Comparison of ENCODE assay signal across 9 cellular contexts in the genomic region with DNA sequence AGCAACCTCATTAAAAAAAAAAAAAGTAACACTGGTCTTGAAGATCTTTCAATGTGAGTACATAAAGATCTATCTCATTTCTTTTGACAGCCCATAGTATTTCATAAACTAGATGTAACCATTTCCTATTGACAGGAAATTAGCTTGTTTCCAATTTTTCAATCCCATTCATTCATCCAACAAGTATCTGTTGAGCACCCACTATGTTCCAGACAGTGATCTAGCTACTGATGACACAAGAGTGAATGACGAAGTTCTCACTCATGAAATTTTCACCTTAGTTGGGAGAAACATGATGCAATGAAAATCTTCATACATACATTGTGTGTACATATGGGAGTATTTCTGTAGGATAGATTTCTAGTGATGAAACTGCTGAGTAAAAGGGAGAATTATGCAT. TPM values are rescaled to one million over a fixed set of nuclear protein-coding genes. Genes with fewer than 3 reads are reported as not detected.
DNase-seq lines count a peak whose midpoint lies in the region; ATAC-seq, FAIRE-seq and TF ChIP-seq lines count a peak whose summit lies in the region.
"Had no signal": no experiment of that assay in that cellular context is flagged by ENCODE, and none has a peak within 500 bp of the region (broad histone marks: within the 10 kb centered on the region; RNA-seq: fewer than 3 reads in every experiment).

No MANE protein-coding gene starts in this region.

- no peaks in the 10 kb centered on the region for H3K9me2 ChIP-seq in PC-9 (ENCODE audit: insufficient read depth)

- BruUV-seq in PC-9 (replicated peaks; lab: Mats Ljungman, UMichigan) = no TSS peak

- intact Hi-C loops in PC-9 (cut with micrococcal nuclease; ENCODE audit: unreplicated experiment) = loop anchor here (10.0 kb wide), 1 partner anchor 125 kb away; a partner anchor contains a TSS

- no peak overlapping the region for H2AFZ ChIP-seq in PC-9

- H3K9me3 ChIP-seq in PC-9 (ENCODE audit: insufficient read depth, low read depth) = no peaks in the 10 kb centered on the region

- CTCF ChIA-PET in PC-9 (lab: Charles Lee) = interaction anchor here (0.6 kb wide), 2 partner anchors 61 to 85 kb away, joined by 4 to 5 read pairs; no protein-coding TSS in a partner anchor

- ATAC-seq in HG02759 (IDR thresholded peaks at IDR 0.05; ENCODE audit: unreplicated experiment) = no peak

- H3K4me2 ChIP-seq in PC-9 = peak overlapping the region; percentile 49; the same call in 1 of the 2 replicates

- no peaks in the 10 kb centered on the region for H3K79me2 ChIP-seq in PC-9 (ENCODE audit: low read depth)

- H3K4me3 ChIP-seq in PC-9 = no peak overlapping the region
- peak overlapping the region; percentile 51 for H3K4me3 ChIP-seq in epithelial cell of proximal tubule (ENCODE audit: low read depth, low read length)
- H3K4me3 ChIP-seq in retinal pigment epithelial cell (ENCODE audit: low read length) = peak overlapping the region; percentile 61

- TF ChIP-seq CTCF in PC-9 (conservative IDR thresholded peaks at IDR 0.05) = no peak
- TF ChIP-seq CTCF in epithelial cell of proximal tubule (conservative IDR thresholded peaks at IDR 0.05; ENCODE audit: low read depth, low read length) = no peak
- TF ChIP-seq CTCF in retinal pigment epithelial cell (conservative IDR thresholded peaks at IDR 0.05; ENCODE audit: low read depth, low read length) = no peak

- DNase-seq in GM12892 (ENCODE audit: insufficient read length) (no peak), PC-9 (no peak), epithelial cell of proximal tubule (ENCODE audit: low read depth) (no peak), retinal pigment epithelial cell (ENCODE audit: low read depth) (no peak), NCI-H1694 (lab: John Stamatoyannopoulos, UW) (no peak), HPDE6-E6E7 (ENCODE audit: extremely low spot score) (no peak), NCI-H2196 (lab: John Stamatoyannopoulos, UW; ENCODE audit: unreplicated experiment) (no peak)
- DNase-seq: effector CD4-positive, alpha-beta T cell had no signal

- H3K4me1 ChIP-seq in PC-9 (replicated peaks; ENCODE audit: insufficient read depth) = peaks cover under 1% of the 10 kb centered on the region

- no peaks in the 10 kb centered on the region for H3K27me3 ChIP-seq in PC-9 (ENCODE audit: insufficient read depth, low read depth)

- no peak for TF ChIP-seq POLR2A in GM12892 (IDR thresholded peaks at IDR 0.05; ENCODE audit: low read depth, low read length)

- no peaks in the 10 kb centered on the region for H4K20me1 ChIP-seq in PC-9 (ENCODE audit: insufficient read depth)

- H3F3A ChIP-seq in PC-9 (ENCODE audit: insufficient read depth, low read depth) = no peaks in the 10 kb centered on the region

- POLR2A ChIA-PET in PC-9 (lab: Charles Lee; ENCODE audit: unreplicated experiment) = interaction anchor here (0.5 to 0.6 kb wide), 3 partner anchors 10 to 98 kb away, joined by 3 to 8 read pairs (median 6); a partner anchor contains a TSS

- FAIRE-seq in GM12892 (lab: Jason Lieb, UNC) = peak; percentile 21

- no peak overlapping the region for H3K27ac ChIP-seq in PC-9

- no peaks in the 10 kb centered on the region for H3K36me3 ChIP-seq in PC-9 (ENCODE audit: low read depth)

RNA-seq across cellular contexts. Expression of a gene that starts 1.7 kb away (rescaled TPM):
- 9.4 TPM for polyA plus RNA-seq in GM12892 (2012; ENCODE audit: missing spikeins)
- total RNA-seq in PC-9 (2021) = 0.90 and 1.3 TPM in 2 replicates
- not detected in 2 replicates for total RNA-seq in epithelial cell of proximal tubule
